In the genomic region with DNA sequence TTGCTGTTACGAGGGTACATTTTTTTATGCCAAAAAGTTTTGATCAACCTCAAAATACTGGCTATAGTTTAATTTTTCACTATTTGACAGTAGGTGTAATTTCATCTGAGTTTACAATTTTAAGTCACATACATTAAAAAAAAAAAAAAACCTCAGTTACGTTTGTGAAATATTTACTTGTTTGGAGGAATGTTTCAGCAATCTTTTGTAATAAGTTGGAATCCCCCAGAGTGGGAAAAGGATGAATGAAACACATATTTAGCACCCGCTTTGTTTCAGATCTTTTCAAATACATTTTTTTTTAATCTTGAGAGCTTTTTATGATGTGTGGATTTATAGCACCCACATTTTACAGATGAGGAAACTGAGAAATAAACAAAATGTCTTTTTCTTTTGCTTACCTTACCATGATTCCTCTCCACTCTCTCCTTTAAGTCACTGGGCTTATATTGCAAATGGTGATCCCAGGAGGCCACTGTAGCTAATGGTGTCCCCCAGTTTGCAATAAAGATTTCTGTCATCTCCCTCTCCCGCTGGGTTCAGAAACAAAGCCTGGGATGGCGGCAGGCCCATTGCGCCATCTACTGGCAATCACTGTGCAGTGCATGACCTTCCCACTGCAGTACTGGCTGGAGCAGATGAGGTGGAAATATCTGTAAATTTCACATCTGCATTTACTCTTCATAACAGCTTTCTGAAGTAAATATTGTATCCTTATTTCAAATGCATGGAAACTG, we compare ENCODE assay signal across 1 cellular context.
A peak's percentile ranks its signal among the peaks of the same experiment; 100 is the strongest.
TF ChIP-seq lines count a peak whose summit lies in the region.

No MANE protein-coding gene starts in this region.

TF ChIP-seq in HCT116, 20 proteins besides CTCF, POLR2A, EP300 and RAD21:
- TF ChIP-seq, protein P1, sequence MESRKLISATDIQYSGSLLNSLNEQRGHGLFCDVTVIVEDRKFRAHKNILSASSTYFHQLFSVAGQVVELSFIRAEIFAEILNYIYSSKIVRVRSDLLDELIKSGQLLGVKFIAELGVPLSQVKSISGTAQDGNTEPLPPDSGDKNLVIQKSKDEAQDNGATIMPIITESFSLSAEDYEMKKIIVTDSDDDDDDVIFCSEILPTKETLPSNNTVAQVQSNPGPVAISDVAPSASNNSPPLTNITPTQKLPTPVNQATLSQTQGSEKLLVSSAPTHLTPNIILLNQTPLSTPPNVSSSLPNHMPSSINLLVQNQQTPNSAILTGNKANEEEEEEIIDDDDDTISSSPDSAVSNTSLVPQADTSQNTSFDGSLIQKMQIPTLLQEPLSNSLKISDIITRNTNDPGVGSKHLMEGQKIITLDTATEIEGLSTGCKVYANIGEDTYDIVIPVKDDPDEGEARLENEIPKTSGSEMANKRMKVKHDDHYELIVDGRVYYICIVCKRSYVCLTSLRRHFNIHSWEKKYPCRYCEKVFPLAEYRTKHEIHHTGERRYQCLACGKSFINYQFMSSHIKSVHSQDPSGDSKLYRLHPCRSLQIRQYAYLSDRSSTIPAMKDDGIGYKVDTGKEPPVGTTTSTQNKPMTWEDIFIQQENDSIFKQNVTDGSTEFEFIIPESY (IDR thresholded peaks at IDR 0.05; ENCODE audit: extremely low read depth, insufficient replicate concordance, low read length) = no peak
- TF ChIP-seq SIN3A (IDR thresholded peaks at IDR 0.05; ENCODE audit: low read depth) (no peak), CEBPB (IDR thresholded peaks at IDR 0.05; ENCODE audit: low read depth) (no peak), TCF7L2 (IDR thresholded peaks at IDR 0.05; ENCODE audit: borderline replicate concordance, extremely low read depth, insufficient read depth, insufficient read length) (peak; percentile 56), YY1 (IDR thresholded peaks at IDR 0.05; ENCODE audit: extremely low read depth, insufficient replicate concordance, low read depth, low read length) (peak; percentile 80), EZH2phosphoT487 (IDR thresholded peaks at IDR 0.05; ENCODE audit: borderline replicate concordance) (no peak), CBX3 (IDR thresholded peaks at IDR 0.05; ENCODE audit: low read depth) (no peak; the same call in 1 of the 2 replicates)
TF ChIP-seq in HCT116: peak in this region for 2.
